13 cellular contexts compared by ENCODE assay signal in the genomic region with DNA sequence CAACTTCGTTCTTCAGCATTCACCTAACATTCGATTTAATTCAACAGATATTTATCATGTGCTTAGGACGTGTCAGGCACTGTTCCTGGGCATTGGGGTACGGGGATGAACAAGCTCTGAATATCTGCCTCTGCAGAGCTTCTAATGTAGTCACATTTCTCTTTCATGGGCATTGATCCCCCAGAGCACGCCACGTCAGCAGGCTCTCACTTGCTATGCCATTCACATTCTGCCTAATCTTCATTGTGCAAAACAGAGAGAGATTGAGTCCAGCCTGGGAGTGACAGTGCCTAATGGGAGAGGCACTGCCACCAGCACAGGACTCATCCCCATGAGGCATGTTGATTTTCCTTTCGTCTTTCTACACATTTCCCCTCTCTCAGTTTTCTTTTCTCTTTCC.
DNase-seq lines count a peak whose midpoint lies in the region; ATAC-seq, FAIRE-seq and TF ChIP-seq lines count a peak whose summit lies in the region.
"Had no signal": no experiment of that assay in that cellular context is flagged by ENCODE, and none has a peak within 500 bp of the region (broad histone marks: within the 10 kb centered on the region; RNA-seq: fewer than 3 reads in every experiment).

No MANE protein-coding gene starts in this region.

- H3K27ac Mint-ChIP-seq in T-helper 17 cell (peak overlapping the region; percentile 83), neural crest cell (ENCODE audit: unreplicated experiment) (peak overlapping the region; percentile 64), type B pancreatic cell (peak overlapping the region; percentile 57)
- H3K27ac Mint-ChIP-seq: progenitor cell of endocrine pancreas had no signal

- intact Hi-C loops in left ventricle myocardium inferior (cut with micrococcal nuclease), result no loop called here
- intact Hi-C loops in Right ventricle myocardium inferior (cut with DNase I), result no loop called here

- no peak overlapping the region for H3K4me3 Mint-ChIP-seq in T-helper 17 cell
- no peak overlapping the region for H3K4me3 Mint-ChIP-seq in neural crest cell
- H3K4me3 Mint-ChIP-seq in type B pancreatic cell, result no peak overlapping the region

- TF ChIP-seq CTCF in left ventricle myocardium inferior (IDR thresholded peaks at IDR 0.05; ENCODE audit: borderline replicate concordance), result no peak
- TF ChIP-seq CTCF in neural crest cell (conservative IDR thresholded peaks at IDR 0.05), result no peak
- TF ChIP-seq CTCF in type B pancreatic cell (conservative IDR thresholded peaks at IDR 0.05), result no peak

- no peaks in the 10 kb centered on the region for H3K9me3 Mint-ChIP-seq in neural crest cell
- H3K9me3 Mint-ChIP-seq in type B pancreatic cell, result no peaks in the 10 kb centered on the region

- H3K36me3 ChIP-seq in left ventricle myocardium inferior (no peaks in the 10 kb centered on the region), small intestine (ENCODE audit: control insufficient read depth in 2 of 2, insufficient read depth in 2 of 2, low read length in 2 of 2) (no peaks in the 10 kb centered on the region)
- H3K36me3 ChIP-seq: gastrocnemius medialis, HAP-1 had no signal

- no peak for FAIRE-seq in small intestine (lab: Jason Lieb, UNC)
- FAIRE-seq: endothelial cell of umbilical vein had no signal

- H3K9me3 ChIP-seq in left ventricle myocardium inferior (replicated peaks), result no peaks in the 10 kb centered on the region
- H3K9me3 ChIP-seq in T-helper 17 cell (ENCODE audit: control insufficient read depth, low read length, poor library complexity, severe bottlenecking), result no peaks in the 10 kb centered on the region
- no peaks in the 10 kb centered on the region for H3K9me3 ChIP-seq in small intestine (ENCODE audit: control insufficient read depth, low read depth)
- H3K9me3 ChIP-seq: gastrocnemius medialis, HAP-1 had no signal

- H3K4me3 ChIP-seq in left ventricle myocardium inferior (no peak overlapping the region), small intestine (ENCODE audit: low read depth in 1 of 2, low read length in 2 of 2) (no peak overlapping the region)
- H3K4me3 ChIP-seq: gastrocnemius medialis, HAP-1 had no signal

- H3K27me3 ChIP-seq in left ventricle myocardium inferior (ENCODE audit: low read depth) (no peaks in the 10 kb centered on the region), small intestine (ENCODE audit: control insufficient read depth in 2 of 2, insufficient read depth in 2 of 2, low read length in 2 of 2) (no peaks in the 10 kb centered on the region)
- H3K27me3 ChIP-seq: gastrocnemius medialis had no signal

- H3K27ac ChIP-seq in left ventricle myocardium inferior (replicated peaks), result peak overlapping the region; percentile 73
- no peak overlapping the region for H3K27ac ChIP-seq in small intestine (ENCODE audit: low read depth in 1 of 2, low read length in 1 of 2)

- H3K36me3 Mint-ChIP-seq in T-helper 17 cell (ENCODE audit: low read depth), result no peaks in the 10 kb centered on the region
- no peaks in the 10 kb centered on the region for H3K36me3 Mint-ChIP-seq in neural crest cell (ENCODE audit: low read depth)
- H3K36me3 Mint-ChIP-seq in type B pancreatic cell, result no peaks in the 10 kb centered on the region

- H3K4me1 ChIP-seq in left ventricle myocardium inferior (peaks cover 16% of the 10 kb centered on the region), small intestine (ENCODE audit: control insufficient read depth in 2 of 2, insufficient read depth in 1 of 2, low read depth in 1 of 2, low read length in 1 of 2) (no peaks in the 10 kb centered on the region)
- H3K4me1 ChIP-seq: HAP-1 had no signal

- no peaks in the 10 kb centered on the region for H3K27me3 Mint-ChIP-seq in T-helper 17 cell
- no peaks in the 10 kb centered on the region for H3K27me3 Mint-ChIP-seq in neural crest cell (ENCODE audit: low read depth)
- no peaks in the 10 kb centered on the region for H3K27me3 Mint-ChIP-seq in type B pancreatic cell
- H3K27me3 Mint-ChIP-seq: progenitor cell of endocrine pancreas had no signal

- DNase-seq in left ventricle myocardium inferior, result no peak
- DNase-seq in Right ventricle myocardium inferior (ENCODE audit: missing footprints), result no peak
- no peak for DNase-seq in T-helper 17 cell
- no peak for DNase-seq in neural crest cell (ENCODE audit: low read depth, low spot score)
- no peak for DNase-seq in type B pancreatic cell (ENCODE audit: extremely low spot score, unreplicated experiment)
- DNase-seq in small intestine, result no peak
- DNase-seq: cerebellar nuclear complex, gastrocnemius medialis, NCI-H1417 treated with DMSO at 0.1 percent for 48 hours had no signal

- WGBS in small intestine, 3 donors, result 94% methylated on average over 7 of the region's 7 CpGs

- ATAC-seq in Right ventricle myocardium inferior (no peak), T-helper 17 cell (no peak), GM18511 (IDR thresholded peaks at IDR 0.05; ENCODE audit: unreplicated experiment) (no peak)

- H3K4me1 Mint-ChIP-seq in T-helper 17 cell, result peaks cover 11% of the 10 kb centered on the region
- H3K4me1 Mint-ChIP-seq in neural crest cell, result peaks cover 27% of the 10 kb centered on the region
- H3K4me1 Mint-ChIP-seq in type B pancreatic cell (ENCODE audit: unreplicated experiment), result peaks cover 32% of the 10 kb centered on the region
